Comparison of ENCODE assay signal across 8 cellular contexts in genomic region chr4:73573794-73574528, GRCh38. TPM values are rescaled to one million over a fixed set of nuclear protein-coding genes. Genes with fewer than 3 reads are reported as not detected.
DNase-seq lines count a peak whose midpoint lies in the region; ATAC-seq and TF ChIP-seq lines count a peak whose summit lies in the region.

No MANE protein-coding gene starts in this region.

- H3K4me3 ChIP-seq in retinal pigment epithelial cell (ENCODE audit: low read length) = no peak overlapping the region

- intact Hi-C loops in left ventricle myocardium superior (cut with micrococcal nuclease) = no loop called here

- peak; percentile 64 for DNase-seq in EH (ENCODE audit: low read depth)
- peak; percentile 53 for DNase-seq in NCI-H345 treated with DMSO at 0.1 percent for 48 hours (lab: John Stamatoyannopoulos, UW; ENCODE audit: unreplicated experiment)
- DNase-seq in activated naive CD8-positive, alpha-beta T cell treated with anti-CD3 and anti-CD28 coated beads, Interleukin-2, amount 50 U/mL, for 24 hours = peak; percentile 25
- DNase-seq in left ventricle myocardium superior = no peak
- DNase-seq in retinal pigment epithelial cell (ENCODE audit: low read depth) = peak; percentile 66
- no peak for DNase-seq in NCI-H2227 treated with DMSO at 0.1 percent for 48 hours (lab: John Stamatoyannopoulos, UW)

- H3K4me3 Mint-ChIP-seq in activated naive CD8-positive, alpha-beta T cell treated with anti-CD3 and anti-CD28 coated beads, Interleukin-2, amount 50 U/mL, for 24 hours = no peak overlapping the region

- TF ChIP-seq CTCF in retinal pigment epithelial cell (conservative IDR thresholded peaks at IDR 0.05; ENCODE audit: low read depth, low read length) = peak; percentile 95

- ATAC-seq in GM19438 (IDR thresholded peaks at IDR 0.05; ENCODE audit: low read depth, unreplicated experiment) (peak; percentile 82), HG03432 (IDR thresholded peaks at IDR 0.05; ENCODE audit: unreplicated experiment) (peak; percentile 82), left ventricle myocardium superior (peak; percentile 49)
- ATAC-seq in activated naive CD8-positive, alpha-beta T cell treated with anti-CD3 and anti-CD28 coated beads, Interleukin-2, amount 50 U/mL, for 24 hours = no peak

- no peaks in the 10 kb centered on the region for H3K4me1 Mint-ChIP-seq in activated naive CD8-positive, alpha-beta T cell treated with anti-CD3 and anti-CD28 coated beads, Interleukin-2, amount 50 U/mL, for 24 hours

- H3K9me3 Mint-ChIP-seq in activated naive CD8-positive, alpha-beta T cell treated with anti-CD3 and anti-CD28 coated beads, Interleukin-2, amount 50 U/mL, for 24 hours = no peaks in the 10 kb centered on the region

- peaks cover 2% of the 10 kb centered on the region for H3K27me3 Mint-ChIP-seq in activated naive CD8-positive, alpha-beta T cell treated with anti-CD3 and anti-CD28 coated beads, Interleukin-2, amount 50 U/mL, for 24 hours

- no peaks in the 10 kb centered on the region for H3K36me3 Mint-ChIP-seq in activated naive CD8-positive, alpha-beta T cell treated with anti-CD3 and anti-CD28 coated beads, Interleukin-2, amount 50 U/mL, for 24 hours (ENCODE audit: low read depth)

- H3K27ac Mint-ChIP-seq in activated naive CD8-positive, alpha-beta T cell treated with anti-CD3 and anti-CD28 coated beads, Interleukin-2, amount 50 U/mL, for 24 hours = no peak overlapping the region

RNA-seq across cellular contexts. Expression of gene RASSF6, which starts 46.3 kb away (rescaled TPM):
- total RNA-seq in left ventricle myocardium superior = not detected

Comparison
In these comparisons a context has a peak if more than half of its experiments do, and no peak if none do; other contexts are left out.
1. DNase-seq: peak in EH (single experiment), NCI-H345 treated with DMSO at 0.1 percent for 48 hours (single experiment), activated naive CD8-positive, alpha-beta T cell treated with anti-CD3 and anti-CD28 coated beads, Interleukin-2, amount 50 U/mL, for 24 hours (single experiment) and retinal pigment epithelial cell (single experiment); none in left ventricle myocardium superior (single experiment) and NCI-H2227 treated with DMSO at 0.1 percent for 48 hours (single experiment).